1 cellular context compared by ENCODE assay signal in genomic region chr11:72778535-72779494, GRCh38.
A peak's percentile ranks its signal among the peaks of the same experiment; 100 is the strongest.
TF ChIP-seq lines count a peak whose summit lies in the region.

No MANE protein-coding gene starts in this region.

TF ChIP-seq in HepG2, 621 proteins besides CTCF, POLR2A, EP300 and RAD21 (continued from another document and continues in another):
- no peak for TF ChIP-seq ZNF142 (CRISPR knock-in tag; IDR thresholded peaks at IDR 0.05)
- TF ChIP-seq FOXC1 (CRISPR knock-in tag; IDR thresholded peaks at IDR 0.05; ENCODE audit: borderline replicate concordance) = no peak; the same call in 1 of the 2 replicates
- no peak for TF ChIP-seq GATA4 (IDR thresholded peaks at IDR 0.05; ENCODE audit: borderline replicate concordance, low read depth)
- TF ChIP-seq ZBTB7B (CRISPR knock-in tag; IDR thresholded peaks at IDR 0.05) = peak; percentile 71
- TF ChIP-seq RERE (CRISPR knock-in tag; IDR thresholded peaks at IDR 0.05; ENCODE audit: low read depth) = no peak
- peak; percentile 91 for TF ChIP-seq HNF1B (CRISPR knock-in tag; IDR thresholded peaks at IDR 0.05)
- TF ChIP-seq ZNF350 (CRISPR knock-in tag; IDR thresholded peaks at IDR 0.05; ENCODE audit: borderline replicate concordance, low read depth) = no peak; the same call in 1 of the 2 replicates
- no peak for TF ChIP-seq CHCHD3 (CRISPR knock-in tag; IDR thresholded peaks at IDR 0.05)
- TF ChIP-seq E2F5 (CRISPR knock-in tag; conservative IDR thresholded peaks at IDR 0.05) = 0 out of 2 replicates have a peak, but pooled peaks have one; percentile 65
- no peak for TF ChIP-seq BRCA1 (CRISPR knock-in tag; IDR thresholded peaks at IDR 0.05)
- no peak for TF ChIP-seq ARNT (IDR thresholded peaks at IDR 0.05)
- no peak for TF ChIP-seq ZFP36 (IDR thresholded peaks at IDR 0.05; ENCODE audit: borderline replicate concordance, low read depth, low read length, partially characterized antibody)
- TF ChIP-seq GTF3A (CRISPR knock-in tag; conservative IDR thresholded peaks at IDR 0.05) = no peak
- TF ChIP-seq ZNF644 (CRISPR knock-in tag; IDR thresholded peaks at IDR 0.05; ENCODE audit: low read depth) = no peak
- no peak for TF ChIP-seq ZSCAN21 (CRISPR knock-in tag; IDR thresholded peaks at IDR 0.05; ENCODE audit: borderline replicate concordance)
- TF ChIP-seq ETS1 (CRISPR knock-in tag; IDR thresholded peaks at IDR 0.05) = no peak
- peak; percentile 75; the same call in 1 of the 2 replicates for TF ChIP-seq BORCS8-MEF2B (CRISPR knock-in tag; IDR thresholded peaks at IDR 0.05)
- no peak for TF ChIP-seq ZBTB40 (IDR thresholded peaks at IDR 0.05)
- no peak for TF ChIP-seq ZBTB40 (CRISPR knock-in tag; IDR thresholded peaks at IDR 0.05)
- no peak for TF ChIP-seq GMEB1 (CRISPR knock-in tag; IDR thresholded peaks at IDR 0.05; ENCODE audit: borderline replicate concordance)
- no peak for TF ChIP-seq ZNF660 (CRISPR knock-in tag; IDR thresholded peaks at IDR 0.05; ENCODE audit: borderline replicate concordance, low read depth)
- 0 out of 2 replicates have a peak, but pooled peaks have one; percentile 43 for TF ChIP-seq ZNF224 (CRISPR knock-in tag; IDR thresholded peaks at IDR 0.05)
- no peak; the same call in 1 of the 2 replicates for TF ChIP-seq ZSCAN30 (CRISPR knock-in tag; IDR thresholded peaks at IDR 0.05)
- TF ChIP-seq SCMH1 (CRISPR knock-in tag; IDR thresholded peaks at IDR 0.05; ENCODE audit: borderline replicate concordance) = no peak
- 0 out of 2 replicates have a peak, but pooled peaks have one; percentile 64 for TF ChIP-seq SMYD3 (CRISPR knock-in tag; IDR thresholded peaks at IDR 0.05)
- no peak for TF ChIP-seq MTA1 (CRISPR knock-in tag; IDR thresholded peaks at IDR 0.05; ENCODE audit: borderline replicate concordance)
- TF ChIP-seq YEATS2 (CRISPR knock-in tag; IDR thresholded peaks at IDR 0.05; ENCODE audit: borderline replicate concordance) = no peak
